ENCODE assay signal across 1 cellular context in genomic region chr14:59126714-59127436, GRCh38.
TF ChIP-seq lines count a peak whose summit lies in the region.

No MANE protein-coding gene starts in this region.

TF ChIP-seq in GM23338, 12 proteins besides CTCF, POLR2A, EP300 and RAD21 (continued from another document):
- TF ChIP-seq ZNF462 (CRISPR knock-in tag; IDR thresholded peaks at IDR 0.05) (no peak), ZNF331 (CRISPR knock-in tag; IDR thresholded peaks at IDR 0.05; ENCODE audit: low read depth) (no peak), POLR2AphosphoS5 (IDR thresholded peaks at IDR 0.05; ENCODE audit: low read depth) (no peak)
TF ChIP-seq in GM23338: peak in this region for 0.
